In the genomic region with DNA sequence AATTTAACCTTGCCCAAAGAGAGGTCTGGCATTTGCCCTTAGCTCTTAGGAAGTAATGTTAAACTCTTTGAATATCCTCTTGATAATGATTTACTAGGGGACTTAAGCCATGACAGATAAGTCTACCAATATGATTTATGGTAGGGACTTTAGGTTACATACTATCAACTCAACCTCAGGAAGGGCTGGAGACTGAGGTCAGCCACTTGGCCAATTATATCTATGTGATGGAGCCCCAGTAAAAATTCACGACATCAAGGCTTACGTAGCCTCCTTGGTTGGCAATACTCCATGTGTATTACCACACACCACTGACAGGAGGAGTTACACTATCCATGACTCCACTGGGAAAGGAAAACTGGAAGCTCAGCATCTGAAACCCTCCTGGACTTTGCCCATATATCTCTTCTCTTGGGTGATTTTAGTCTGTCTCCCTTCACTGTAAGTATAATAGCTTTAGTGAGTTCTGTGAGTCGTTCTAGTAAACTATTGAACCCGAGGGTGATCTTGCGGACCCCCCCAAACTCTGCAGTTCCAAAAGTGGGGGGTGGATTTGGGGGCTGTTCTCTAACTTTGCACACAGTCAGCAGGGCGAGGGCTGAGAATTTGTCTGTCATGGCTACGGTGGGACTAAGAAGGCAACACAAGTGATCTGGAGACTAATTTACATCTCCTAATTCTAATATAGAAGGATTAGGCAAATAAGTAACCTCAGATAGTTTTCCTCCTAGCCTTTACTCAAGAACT, we compare ENCODE assay signal across 1 cellular context.
TF ChIP-seq lines count a peak whose summit lies in the region.

No MANE protein-coding gene starts in this region.

TF ChIP-seq in A549, 52 proteins besides CTCF, POLR2A, EP300 and RAD21 (continued from another document):
- TF ChIP-seq, protein P1, sequence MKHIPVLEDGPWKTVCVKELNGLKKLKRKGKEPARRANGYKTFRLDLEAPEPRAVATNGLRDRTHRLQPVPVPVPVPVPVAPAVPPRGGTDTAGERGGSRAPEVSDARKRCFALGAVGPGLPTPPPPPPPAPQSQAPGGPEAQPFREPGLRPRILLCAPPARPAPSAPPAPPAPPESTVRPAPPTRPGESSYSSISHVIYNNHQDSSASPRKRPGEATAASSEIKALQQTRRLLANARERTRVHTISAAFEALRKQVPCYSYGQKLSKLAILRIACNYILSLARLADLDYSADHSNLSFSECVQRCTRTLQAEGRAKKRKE (CRISPR knock-in tag; IDR thresholded peaks at IDR 0.05; ENCODE audit: low read depth): 0 out of 2 replicates have a peak, but pooled peaks have one; percentile 49
- TF ChIP-seq JUN (IDR thresholded peaks at IDR 0.05) (peak; percentile 64 to 67; a peak in 3 of 5 replicates), PHF8 (IDR thresholded peaks at IDR 0.05; ENCODE audit: borderline replicate concordance, low read depth) (no peak), FOSL2 (IDR thresholded peaks at IDR 0.05) (no peak), FOSL2 (CRISPR knock-in tag; IDR thresholded peaks at IDR 0.05) (peak; percentile 50), FOXS1 (CRISPR knock-in tag; IDR thresholded peaks at IDR 0.05) (no peak), USF2 (IDR thresholded peaks at IDR 0.05) (no peak), HOXA7 (CRISPR knock-in tag; IDR thresholded peaks at IDR 0.05) (no peak), MAFK (IDR thresholded peaks at IDR 0.05; ENCODE audit: partially characterized antibody) (peak; percentile 52), RARB (CRISPR knock-in tag; IDR thresholded peaks at IDR 0.05) (no peak), RNF2 (IDR thresholded peaks at IDR 0.05; ENCODE audit: borderline replicate concordance, low read depth) (no peak), SMC3 (IDR thresholded peaks at IDR 0.05) (peak; percentile 34; the same call in 2 of the 3 replicates), HOXB5 (CRISPR knock-in tag; IDR thresholded peaks at IDR 0.05) (peak; percentile 99), RFX5 (IDR thresholded peaks at IDR 0.05) (no peak), JUNB (IDR thresholded peaks at IDR 0.05) (peak; percentile 50), HDAC2 (IDR thresholded peaks at IDR 0.05) (no peak), KDM1A (IDR thresholded peaks at IDR 0.05; ENCODE audit: low read depth) (no peak), CBX8 (IDR thresholded peaks at IDR 0.05) (no peak), ZFP36 (IDR thresholded peaks at IDR 0.05; ENCODE audit: borderline replicate concordance, partially characterized antibody) (no peak), ESRRA (IDR thresholded peaks at IDR 0.05; ENCODE audit: borderline replicate concordance, low read length) (0 out of 2 replicates have a peak, but pooled peaks have one; percentile 48), HES2 (IDR thresholded peaks at IDR 0.05) (no peak), FOSB (CRISPR knock-in tag; IDR thresholded peaks at IDR 0.05) (no peak), BHLHE40 (IDR thresholded peaks at IDR 0.05; ENCODE audit: low read depth, low read length) (no peak), NFE2L2 (conservative IDR thresholded peaks at IDR 0.05; ENCODE audit: low read length) (no peak), ZSCAN20 (CRISPR knock-in tag; IDR thresholded peaks at IDR 0.05) (no peak), ZC3H11A (IDR thresholded peaks at IDR 0.05) (no peak), MAX (IDR thresholded peaks at IDR 0.05) (peak; percentile 56; the same call in 1 of the 2 replicates), HOXB13 (CRISPR knock-in tag; IDR thresholded peaks at IDR 0.05; ENCODE audit: low read depth) (no peak), EHMT2 (IDR thresholded peaks at IDR 0.05; ENCODE audit: low read depth) (no peak), POLR2AphosphoS2 (conservative IDR thresholded peaks at IDR 0.05; ENCODE audit: low read length) (no peak), TFCP2L1 (CRISPR knock-in tag; IDR thresholded peaks at IDR 0.05) (no peak), MAZ (IDR thresholded peaks at IDR 0.05; ENCODE audit: borderline replicate concordance, low read depth, low read length) (no peak), ZNF302 (CRISPR knock-in tag; IDR thresholded peaks at IDR 0.05) (no peak), PBX3 (IDR thresholded peaks at IDR 0.05) (0 out of 2 replicates have a peak, but pooled peaks have one; percentile 44), ELK1 (IDR thresholded peaks at IDR 0.05; ENCODE audit: low read depth, low read length) (no peak), KDM5A (IDR thresholded peaks at IDR 0.05) (no peak), CHD2 (IDR thresholded peaks at IDR 0.05; ENCODE audit: low read length, partially characterized antibody) (no peak)
- TF ChIP-seq, protein P2, sequence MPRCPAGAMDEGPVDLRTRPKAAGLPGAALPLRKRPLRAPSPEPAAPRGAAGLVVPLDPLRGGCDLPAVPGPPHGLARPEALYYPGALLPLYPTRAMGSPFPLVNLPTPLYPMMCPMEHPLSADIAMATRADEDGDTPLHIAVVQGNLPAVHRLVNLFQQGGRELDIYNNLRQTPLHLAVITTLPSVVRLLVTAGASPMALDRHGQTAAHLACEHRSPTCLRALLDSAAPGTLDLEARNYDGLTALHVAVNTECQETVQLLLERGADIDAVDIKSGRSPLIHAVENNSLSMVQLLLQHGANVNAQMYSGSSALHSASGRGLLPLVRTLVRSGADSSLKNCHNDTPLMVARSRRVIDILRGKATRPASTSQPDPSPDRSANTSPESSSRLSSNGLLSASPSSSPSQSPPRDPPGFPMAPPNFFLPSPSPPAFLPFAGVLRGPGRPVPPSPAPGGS (IDR thresholded peaks at IDR 0.05): peak; percentile 59; the same call in 1 of the 3 replicates
- TF ChIP-seq, protein P3, sequence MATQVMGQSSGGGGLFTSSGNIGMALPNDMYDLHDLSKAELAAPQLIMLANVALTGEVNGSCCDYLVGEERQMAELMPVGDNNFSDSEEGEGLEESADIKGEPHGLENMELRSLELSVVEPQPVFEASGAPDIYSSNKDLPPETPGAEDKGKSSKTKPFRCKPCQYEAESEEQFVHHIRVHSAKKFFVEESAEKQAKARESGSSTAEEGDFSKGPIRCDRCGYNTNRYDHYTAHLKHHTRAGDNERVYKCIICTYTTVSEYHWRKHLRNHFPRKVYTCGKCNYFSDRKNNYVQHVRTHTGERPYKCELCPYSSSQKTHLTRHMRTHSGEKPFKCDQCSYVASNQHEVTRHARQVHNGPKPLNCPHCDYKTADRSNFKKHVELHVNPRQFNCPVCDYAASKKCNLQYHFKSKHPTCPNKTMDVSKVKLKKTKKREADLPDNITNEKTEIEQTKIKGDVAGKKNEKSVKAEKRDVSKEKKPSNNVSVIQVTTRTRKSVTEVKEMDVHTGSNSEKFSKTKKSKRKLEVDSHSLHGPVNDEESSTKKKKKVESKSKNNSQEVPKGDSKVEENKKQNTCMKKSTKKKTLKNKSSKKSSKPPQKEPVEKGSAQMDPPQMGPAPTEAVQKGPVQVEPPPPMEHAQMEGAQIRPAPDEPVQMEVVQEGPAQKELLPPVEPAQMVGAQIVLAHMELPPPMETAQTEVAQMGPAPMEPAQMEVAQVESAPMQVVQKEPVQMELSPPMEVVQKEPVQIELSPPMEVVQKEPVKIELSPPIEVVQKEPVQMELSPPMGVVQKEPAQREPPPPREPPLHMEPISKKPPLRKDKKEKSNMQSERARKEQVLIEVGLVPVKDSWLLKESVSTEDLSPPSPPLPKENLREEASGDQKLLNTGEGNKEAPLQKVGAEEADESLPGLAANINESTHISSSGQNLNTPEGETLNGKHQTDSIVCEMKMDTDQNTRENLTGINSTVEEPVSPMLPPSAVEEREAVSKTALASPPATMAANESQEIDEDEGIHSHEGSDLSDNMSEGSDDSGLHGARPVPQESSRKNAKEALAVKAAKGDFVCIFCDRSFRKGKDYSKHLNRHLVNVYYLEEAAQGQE (IDR thresholded peaks at IDR 0.05): no peak
- TF ChIP-seq, protein P4, sequence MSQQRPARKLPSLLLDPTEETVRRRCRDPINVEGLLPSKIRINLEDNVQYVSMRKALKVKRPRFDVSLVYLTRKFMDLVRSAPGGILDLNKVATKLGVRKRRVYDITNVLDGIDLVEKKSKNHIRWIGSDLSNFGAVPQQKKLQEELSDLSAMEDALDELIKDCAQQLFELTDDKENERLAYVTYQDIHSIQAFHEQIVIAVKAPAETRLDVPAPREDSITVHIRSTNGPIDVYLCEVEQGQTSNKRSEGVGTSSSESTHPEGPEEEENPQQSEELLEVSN (IDR thresholded peaks at IDR 0.05; ENCODE audit: borderline replicate concordance, low read depth): no peak
